ENCODE assay signal across 7 cellular contexts in genomic region chr10:72208526-72208925, GRCh38. TPM values are rescaled to one million over a fixed set of nuclear protein-coding genes. Genes with fewer than 3 reads are reported as not detected.
DNase-seq lines count a peak whose midpoint lies in the region; ATAC-seq, FAIRE-seq and TF ChIP-seq lines count a peak whose summit lies in the region.
"Not testable (repeated sequence)": the region's sequence is repeated elsewhere in the genome, so short reads cannot be mapped to it uniquely, and the experiment has no call there.

No MANE protein-coding gene starts in this region.

- not testable (repeated sequence) for H2AFZ ChIP-seq in DND-41 (ENCODE audit: low read depth, low read length); GM12878 (ENCODE audit: control insufficient read depth, low read depth, low read length)

- WGBS in GM12878 (ENCODE audit: insufficient coverage, insufficient replicate concordance, low lambda C conversion rate, missing lambda C conversion rate), result 31% methylated on average over 2 of the region's 2 CpGs

- peak; percentile 93 for ATAC-seq in DND-41 (ENCODE audit: insufficient read depth, low read depth)
- not testable (repeated sequence) for ATAC-seq in T-helper 17 cell; stimulated activated effector memory CD8-positive, alpha-beta T cell treated with anti-CD3 and anti-CD28 coated beads, Interleukin-12 subunit alpha, Interleukin-12 subunit beta, amount 100 ng/mL, for 72 hours
- peak; percentile 93 for ATAC-seq in activated CD8-positive, alpha-beta T cell treated with anti-CD3 and anti-CD28 coated beads for 36 hours
- ATAC-seq in GM12878, result peak; percentile 31

- peaks cover 29% of the 10 kb centered on the region for H3K4me1 ChIP-seq in DND-41 (ENCODE audit: insufficient read depth, low read length)
- not testable (repeated sequence) for H3K4me1 ChIP-seq in GM12878 (ENCODE audit: control insufficient read depth, insufficient read depth, low read length)

- not testable (repeated sequence) for H3K36me3 Mint-ChIP-seq in T-helper 17 cell (ENCODE audit: low read depth)
- peaks cover 38% of the 10 kb centered on the region for H3K36me3 Mint-ChIP-seq in activated CD8-positive, alpha-beta T cell treated with anti-CD3 and anti-CD28 coated beads for 36 hours (ENCODE audit: low read depth)
- H3K36me3 Mint-ChIP-seq in activated naive CD4-positive, alpha-beta T cell treated with anti-CD3 and anti-CD28 coated beads for 36 hours (ENCODE audit: low read depth), result peaks cover 24% of the 10 kb centered on the region
- peaks cover 84% of the 10 kb centered on the region for H3K36me3 Mint-ChIP-seq in stimulated activated effector memory CD8-positive, alpha-beta T cell treated with anti-CD3 and anti-CD28 coated beads, Interleukin-12 subunit alpha, Interleukin-12 subunit beta, amount 100 ng/mL, for 72 hours

- BruUV-seq in GM12878 (replicated peaks; lab: Mats Ljungman, UMichigan), result not testable (repeated sequence)

- H3K79me2 ChIP-seq in DND-41 (ENCODE audit: insufficient read depth, low read length), result peaks cover 11% of the 10 kb centered on the region
- H3K79me2 ChIP-seq in GM12878 (ENCODE audit: control insufficient read depth, insufficient read depth, low read length), result not testable (repeated sequence)

- RAD21 ChIA-PET in GM12878 (lab: Charles Lee; ENCODE audit: unreplicated experiment), result interaction anchor here (1.1 kb wide), 1 partner anchor 311 kb away, joined by 3 read pairs; no protein-coding TSS in a partner anchor

- TF ChIP-seq POLR2A in GM12878 (IDR thresholded peaks at IDR 0.05; ENCODE audit: low read depth, low read length), result not testable (repeated sequence)

- not testable (repeated sequence) for H3K4me2 ChIP-seq in DND-41 (ENCODE audit: insufficient read depth, low read length); GM12878 (ENCODE audit: control insufficient read depth, insufficient read depth)

- not testable (repeated sequence) for H3K9me3 ChIP-seq in DND-41 (ENCODE audit: insufficient read depth, low read length, severe bottlenecking); T-helper 17 cell (ENCODE audit: control insufficient read depth, low read length, poor library complexity, severe bottlenecking); GM12878 (replicated peaks; ENCODE audit: control insufficient read depth, insufficient read depth, low read length)

- H3K27ac Mint-ChIP-seq in T-helper 17 cell, result peak overlapping the region; percentile 66
- H3K27ac Mint-ChIP-seq in activated CD8-positive, alpha-beta T cell treated with anti-CD3 and anti-CD28 coated beads for 36 hours, result peak overlapping the region; percentile 96
- H3K27ac Mint-ChIP-seq in activated naive CD4-positive, alpha-beta T cell treated with anti-CD3 and anti-CD28 coated beads for 36 hours, result peak overlapping the region; percentile 89
- peak overlapping the region; percentile 60 for H3K27ac Mint-ChIP-seq in stimulated activated effector memory CD8-positive, alpha-beta T cell treated with anti-CD3 and anti-CD28 coated beads, Interleukin-12 subunit alpha, Interleukin-12 subunit beta, amount 100 ng/mL, for 72 hours

- peak overlapping the region; percentile 27; the same call in 1 of the 2 replicates for H3K9ac ChIP-seq in DND-41 (ENCODE audit: low read depth, low read length)
- H3K9ac ChIP-seq in GM12878 (ENCODE audit: control insufficient read depth, insufficient read depth, low read length), result not testable (repeated sequence)

- H3K27ac ChIP-seq in DND-41 (ENCODE audit: low read length), result peak overlapping the region; percentile 68; the same call in 1 of the 2 replicates
- not testable (repeated sequence) for H3K27ac ChIP-seq in GM12878 (ENCODE audit: control insufficient read depth, insufficient read depth)

- DNase-seq in DND-41 (peak; percentile 74), NAMALWA (ENCODE audit: low spot score) (peak; percentile 3)
- DNase-seq in T-helper 17 cell; GM12878 (ENCODE audit: low read depth, low spot score); stimulated activated effector memory CD8-positive, alpha-beta T cell treated with anti-CD3 and anti-CD28 coated beads, Interleukin-12 subunit alpha, Interleukin-12 subunit beta, amount 100 ng/mL, for 72 hours (ENCODE audit: low spot score in 2 of 2): not testable (repeated sequence)
- peak; percentile 54 for DNase-seq in activated CD8-positive, alpha-beta T cell treated with anti-CD3 and anti-CD28 coated beads for 36 hours
- DNase-seq in activated naive CD4-positive, alpha-beta T cell treated with anti-CD3 and anti-CD28 coated beads for 36 hours, result peak; percentile 58

- TF ChIP-seq CTCF in DND-41 (IDR thresholded peaks at IDR 0.05; ENCODE audit: borderline replicate concordance, extremely low read depth, low read length, poor library complexity, severe bottlenecking); activated CD8-positive, alpha-beta T cell treated with anti-CD3 and anti-CD28 coated beads for 36 hours (IDR thresholded peaks at IDR 0.05); GM12878 (IDR thresholded peaks at IDR 0.05 in 2 of 3, conservative IDR thresholded peaks at IDR 0.05 in 1 of 3; ENCODE audit: control insufficient read depth in 2 of 3, extremely low read depth in 1 of 3, insufficient read depth in 1 of 3, low read depth in 3 of 3, low read length in 3 of 3): not testable (repeated sequence)

- H3K27me3 ChIP-seq in DND-41 (ENCODE audit: insufficient read depth, low read length, poor library complexity); GM12878 (replicated peaks in 1 of 2; ENCODE audit: control insufficient read depth in 2 of 2, insufficient read depth in 2 of 2, low read length in 1 of 2): not testable (repeated sequence)

- not testable (repeated sequence) for FAIRE-seq in GM12878 (lab: Jason Lieb, UNC)

- POLR2A ChIA-PET in activated CD8-positive, alpha-beta T cell treated with anti-CD3 and anti-CD28 coated beads for 36 hours (lab: Charles Lee); GM12878 (lab: Charles Lee): not testable (repeated sequence)

- H3K9me3 Mint-ChIP-seq in activated CD8-positive, alpha-beta T cell treated with anti-CD3 and anti-CD28 coated beads for 36 hours; activated naive CD4-positive, alpha-beta T cell treated with anti-CD3 and anti-CD28 coated beads for 36 hours; stimulated activated effector memory CD8-positive, alpha-beta T cell treated with anti-CD3 and anti-CD28 coated beads, Interleukin-12 subunit alpha, Interleukin-12 subunit beta, amount 100 ng/mL, for 72 hours: not testable (repeated sequence)

- not testable (repeated sequence) for H3K27me3 Mint-ChIP-seq in T-helper 17 cell; activated CD8-positive, alpha-beta T cell treated with anti-CD3 and anti-CD28 coated beads for 36 hours; activated naive CD4-positive, alpha-beta T cell treated with anti-CD3 and anti-CD28 coated beads for 36 hours (ENCODE audit: low read depth)

- CTCF ChIA-PET in activated CD8-positive, alpha-beta T cell treated with anti-CD3 and anti-CD28 coated beads for 36 hours (lab: Charles Lee), result not testable (repeated sequence)
- CTCF ChIA-PET in activated naive CD4-positive, alpha-beta T cell treated with anti-CD3 and anti-CD28 coated beads for 36 hours (lab: Charles Lee), result interaction anchor here (1.1 kb wide), 1 partner anchor 10 kb away, joined by 3 read pairs; no protein-coding TSS in a partner anchor
- CTCF ChIA-PET in GM12878 (lab: Yijun Ruan, JAX), result interaction anchor here (0.6 kb wide), 1 partner anchor 92 kb away, joined by 3 read pairs; no protein-coding TSS in a partner anchor

- H4K20me1 ChIP-seq in DND-41 (ENCODE audit: insufficient read depth, low read length); GM12878 (ENCODE audit: control insufficient read depth, insufficient read depth): not testable (repeated sequence)

- TF ChIP-seq RAD21 in GM12878 (IDR thresholded peaks at IDR 0.05; ENCODE audit: insufficient read depth, low read depth, low read length), result not testable (repeated sequence)

- not testable (repeated sequence) for TF ChIP-seq EP300 in GM12878 (IDR thresholded peaks at IDR 0.05; ENCODE audit: borderline replicate concordance in 1 of 2, control insufficient read depth in 1 of 2, low read depth in 2 of 2, low read length in 2 of 2)

- SMC1A ChIA-PET in GM12878 (lab: Charles Lee; ENCODE audit: uncharacterized antibody, unreplicated experiment), result not testable (repeated sequence)

- in situ Hi-C loops in GM12878 (cut with MboI), result not testable (repeated sequence)

- not testable (repeated sequence) for H3K4me3 Mint-ChIP-seq in T-helper 17 cell; stimulated activated effector memory CD8-positive, alpha-beta T cell treated with anti-CD3 and anti-CD28 coated beads, Interleukin-12 subunit alpha, Interleukin-12 subunit beta, amount 100 ng/mL, for 72 hours
- peak overlapping the region; percentile 45 for H3K4me3 Mint-ChIP-seq in activated CD8-positive, alpha-beta T cell treated with anti-CD3 and anti-CD28 coated beads for 36 hours
- H3K4me3 Mint-ChIP-seq in activated naive CD4-positive, alpha-beta T cell treated with anti-CD3 and anti-CD28 coated beads for 36 hours, result peak overlapping the region; percentile 17

- not testable (repeated sequence) for H3K4me3 ChIP-seq in DND-41 (ENCODE audit: low read depth in 1 of 2, low read length in 2 of 2); GM12878

- intact Hi-C loops in activated CD8-positive, alpha-beta T cell treated with anti-CD3 and anti-CD28 coated beads for 36 hours (cut with micrococcal nuclease); activated naive CD4-positive, alpha-beta T cell treated with anti-CD3 and anti-CD28 coated beads for 36 hours (cut with micrococcal nuclease); GM12878 (cut with micrococcal nuclease; ENCODE audit: unreplicated experiment): not testable (repeated sequence)

- H3K36me3 ChIP-seq in DND-41 (ENCODE audit: insufficient read depth, low read length), result peaks cover 50% of the 10 kb centered on the region
- peaks cover 4 to 26% of the 10 kb centered on the region in 2 experiments; a peak in 3 of 4 replicates for H3K36me3 ChIP-seq in GM12878 (ENCODE audit: control insufficient read depth in 2 of 2, insufficient read depth in 2 of 2, low read length in 1 of 2)

- H3K4me1 Mint-ChIP-seq in T-helper 17 cell, result peaks cover 14% of the 10 kb centered on the region
- peaks cover 27% of the 10 kb centered on the region for H3K4me1 Mint-ChIP-seq in activated CD8-positive, alpha-beta T cell treated with anti-CD3 and anti-CD28 coated beads for 36 hours (ENCODE audit: low read depth)
- peaks cover 36% of the 10 kb centered on the region for H3K4me1 Mint-ChIP-seq in activated naive CD4-positive, alpha-beta T cell treated with anti-CD3 and anti-CD28 coated beads for 36 hours (ENCODE audit: low read depth)
- H3K4me1 Mint-ChIP-seq in stimulated activated effector memory CD8-positive, alpha-beta T cell treated with anti-CD3 and anti-CD28 coated beads, Interleukin-12 subunit alpha, Interleukin-12 subunit beta, amount 100 ng/mL, for 72 hours, result peaks cover 13% of the 10 kb centered on the region

RNA-seq across cellular contexts. Expression of gene ANAPC16, which starts 7.3 kb away (rescaled TPM):
- total RNA-seq in T-helper 17 cell, result 10 to 100 TPM; 69.5 to 85.7 TPM
- 100 to 1,000 TPM in 1 of 2 experiments, 10 to 100 TPM in 1; 94.6 to 101 TPM for total RNA-seq in activated CD8-positive, alpha-beta T cell treated with anti-CD3 and anti-CD28 coated beads for 36 hours
- 100 to 1,000 TPM; 127 to 128 TPM for total RNA-seq in activated naive CD4-positive, alpha-beta T cell treated with anti-CD3 and anti-CD28 coated beads for 36 hours
- 59.7 and 67.5 TPM in 2 replicates for total RNA-seq in GM12878 (2013; cell fraction: nucleolus; rRNA removed)
- 69.0 and 78.1 TPM in 2 replicates for total RNA-seq in GM12878 (2014; rRNA removed)
- 80.2 and 80.3 TPM in 2 replicates for total RNA-seq in GM12878 (2014; rRNA removed; fragmentation: Illumina TruSeq; extraction: Trizol)
- total RNA-seq in GM12878 (2021), result 66.9 and 72.7 TPM in 2 replicates
- polyA plus RNA-seq in GM12878 (2011; ENCODE audit: low read depth), result 72.2 TPM
- polyA plus RNA-seq in GM12878 (2011; rRNA removed), result 191 and 233 TPM in 2 replicates
- polyA plus RNA-seq in GM12878 (2011; cell fraction: cytosol; rRNA removed), result 67.3 and 70.7 TPM in 2 replicates
- 29.0 and 44.9 TPM in 2 replicates for polyA plus RNA-seq in GM12878 (2011; cell fraction: nucleus; rRNA removed)
- 93.4 and 116 TPM in 2 replicates for polyA plus RNA-seq in GM12878 (2012)
- 79.5 and 97.5 TPM in 2 replicates for polyA plus RNA-seq in GM12878 (2014; fragmentation: Illumina TruSeq; extraction: Trizol)
- polyA plus RNA-seq in GM12878 (2014; fragmentation: Nextera tagmentation; extraction: Ambion mirVana), result 100 to 1,000 TPM; 178 to 208 TPM
- polyA plus RNA-seq in GM12878 (2014; rRNA removed), result 89.1 and 123 TPM in 2 replicates
- 100 to 1,000 TPM; 145 to 153 TPM for polyA plus RNA-seq in GM12878 (2016; fragmentation: Nextera tagmentation; extraction: Ambion mirVana)
- 39.7 TPM in 2 replicates for polyA minus RNA-seq in GM12878 (2011; rRNA and poly(A)+ RNA removed)
- polyA minus RNA-seq in GM12878 (2011; cell fraction: cytosol; rRNA and poly(A)+ RNA removed), result 9.9 and 13.9 TPM in 2 replicates
- polyA minus RNA-seq in GM12878 (2011; cell fraction: nucleus; rRNA and poly(A)+ RNA removed), result 7.0 and 7.7 TPM in 2 replicates

RNA-seq across cellular contexts. Expression of gene ASCC1, which starts 7.5 kb away (rescaled TPM):
- 10 to 100 TPM; 14.0 to 14.6 TPM for total RNA-seq in T-helper 17 cell
- total RNA-seq in activated CD8-positive, alpha-beta T cell treated with anti-CD3 and anti-CD28 coated beads for 36 hours, result 10 to 100 TPM; 61.6 to 66.2 TPM
- total RNA-seq in activated naive CD4-positive, alpha-beta T cell treated with anti-CD3 and anti-CD28 coated beads for 36 hours, result 10 to 100 TPM; 61.6 to 68.5 TPM
- 63.6 and 65.4 TPM in 2 replicates for total RNA-seq in GM12878 (2013; cell fraction: nucleolus; rRNA removed)
- 23.3 and 32.9 TPM in 2 replicates for total RNA-seq in GM12878 (2014; rRNA removed)
- total RNA-seq in GM12878 (2014; rRNA removed; fragmentation: Illumina TruSeq; extraction: Trizol), result 40.4 and 41.9 TPM in 2 replicates
- total RNA-seq in GM12878 (2021), result 37.7 and 37.9 TPM in 2 replicates
- polyA plus RNA-seq in GM12878 (2011; ENCODE audit: low read depth), result 40.5 TPM
- 80.6 and 113 TPM in 2 replicates for polyA plus RNA-seq in GM12878 (2011; rRNA removed)
- polyA plus RNA-seq in GM12878 (2011; cell fraction: cytosol; rRNA removed), result 49.9 and 54.1 TPM in 2 replicates
- 40.7 and 40.9 TPM in 2 replicates for polyA plus RNA-seq in GM12878 (2011; cell fraction: nucleus; rRNA removed)
- 35.0 and 40.2 TPM in 2 replicates for polyA plus RNA-seq in GM12878 (2012)
- polyA plus RNA-seq in GM12878 (2014; fragmentation: Illumina TruSeq; extraction: Trizol), result 62.2 and 83.1 TPM in 2 replicates
- 10 to 100 TPM; 41.6 to 49.9 TPM for polyA plus RNA-seq in GM12878 (2014; fragmentation: Nextera tagmentation; extraction: Ambion mirVana)
- polyA plus RNA-seq in GM12878 (2014; rRNA removed), result 40.8 and 40.9 TPM in 2 replicates
- 10 to 100 TPM; 43.8 to 47.2 TPM for polyA plus RNA-seq in GM12878 (2016; fragmentation: Nextera tagmentation; extraction: Ambion mirVana)
- 86.5 and 91.9 TPM in 2 replicates for polyA minus RNA-seq in GM12878 (2011; rRNA and poly(A)+ RNA removed)
- 35.2 and 35.7 TPM in 2 replicates for polyA minus RNA-seq in GM12878 (2011; cell fraction: cytosol; rRNA and poly(A)+ RNA removed)
- polyA minus RNA-seq in GM12878 (2011; cell fraction: nucleus; rRNA and poly(A)+ RNA removed), result 27.3 and 33.8 TPM in 2 replicates
